12 cellular contexts compared by ENCODE assay signal in the genomic region with DNA sequence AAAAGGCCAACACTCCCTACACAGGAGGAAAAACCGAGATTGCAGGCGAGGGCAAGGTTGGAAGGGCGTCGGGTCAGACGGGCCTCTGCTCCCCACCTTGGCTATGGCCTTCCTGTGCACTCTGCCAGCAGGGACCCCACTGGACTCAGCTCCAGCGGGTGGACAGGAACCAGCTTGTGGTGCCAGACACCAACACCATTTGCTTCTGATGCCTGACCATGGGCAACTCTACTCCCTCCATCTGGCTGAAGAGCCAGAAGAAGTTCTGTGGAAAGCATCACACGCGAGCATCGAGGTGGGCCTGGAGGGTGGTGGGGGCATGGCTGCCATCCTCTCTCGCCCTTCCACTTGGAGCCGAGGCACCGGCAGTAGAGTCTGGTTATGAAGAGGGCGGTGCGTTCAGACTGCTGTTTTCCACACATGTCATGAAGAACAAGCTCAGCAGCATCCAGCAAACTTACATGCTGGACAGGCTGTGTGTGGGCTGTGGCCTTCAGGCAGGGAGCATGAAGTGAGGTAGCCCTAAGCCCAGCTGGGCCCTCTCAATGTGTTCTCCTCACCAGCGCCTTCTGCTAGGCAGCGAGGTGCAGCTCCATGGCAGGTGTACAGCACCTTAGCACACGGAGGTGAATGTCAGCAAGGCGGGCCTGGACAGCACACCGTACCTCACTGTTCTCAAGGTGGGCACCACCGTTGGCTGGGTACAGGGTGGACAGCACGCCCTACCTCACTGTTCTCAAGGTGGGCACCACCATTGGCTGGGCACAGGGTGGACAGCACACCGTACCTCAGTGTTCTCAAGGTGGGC. TPM values are rescaled to one million over a fixed set of nuclear protein-coding genes. Genes with fewer than 3 reads are reported as not detected.
DNase-seq lines count a peak whose midpoint lies in the region; ATAC-seq and TF ChIP-seq lines count a peak whose summit lies in the region.
"Had no signal": no experiment of that assay in that cellular context is flagged by ENCODE, and none has a peak within 500 bp of the region (broad histone marks: within the 10 kb centered on the region; RNA-seq: fewer than 3 reads in every experiment).

No MANE protein-coding gene starts in this region.

- H3K4me3 Mint-ChIP-seq in activated naive CD8-positive, alpha-beta T cell treated with anti-CD3 and anti-CD28 coated beads, Interleukin-2, amount 10 ng/mL, durations not matched to agents 7 days and 5 days: no peak overlapping the region
- no peak overlapping the region for H3K4me3 Mint-ChIP-seq in activated naive CD8-positive, alpha-beta T cell treated with anti-CD3 and anti-CD28 coated beads for 36 hours
- no peak overlapping the region for H3K4me3 Mint-ChIP-seq in naive thymus-derived CD4-positive, alpha-beta T cell
- no peak overlapping the region for H3K4me3 Mint-ChIP-seq in T-helper 2 cell treated with Interferon-gamma antibody and Interleukin-4, amounts not matched to agents 5 μg/mL and 100 μg/mL, for 36 hours
- H3K4me3 Mint-ChIP-seq: B cell; CD4-positive, alpha-beta memory T cell had no signal

- H3K27ac Mint-ChIP-seq in activated naive CD8-positive, alpha-beta T cell treated with anti-CD3 and anti-CD28 coated beads, Interleukin-2, amount 10 ng/mL, durations not matched to agents 7 days and 5 days: no peak overlapping the region
- no peak overlapping the region for H3K27ac Mint-ChIP-seq in activated naive CD8-positive, alpha-beta T cell treated with anti-CD3 and anti-CD28 coated beads for 36 hours
- no peak overlapping the region for H3K27ac Mint-ChIP-seq in naive thymus-derived CD4-positive, alpha-beta T cell
- no peak overlapping the region for H3K27ac Mint-ChIP-seq in T-helper 2 cell treated with Interferon-gamma antibody and Interleukin-4, amounts not matched to agents 5 μg/mL and 100 μg/mL, for 36 hours
- H3K27ac Mint-ChIP-seq: B cell; CD4-positive, alpha-beta memory T cell had no signal

- intact Hi-C loops in Panc1 (cut with micrococcal nuclease; ENCODE audit: unreplicated experiment) (no loop called here), breast epithelium (cut with DNase I; ENCODE audit: low total_unique reads) (no loop called here)
- intact Hi-C loops in naive thymus-derived CD4-positive, alpha-beta T cell (cut with micrococcal nuclease): loop anchor here in 1 of 2 donors (5.0 kb wide), 1 partner anchor 92 kb away; no protein-coding TSS in a partner anchor

- POLR2A ChIA-PET in activated naive CD8-positive, alpha-beta T cell treated with anti-CD3 and anti-CD28 coated beads, Interleukin-2, amount 10 ng/mL, durations not matched to agents 7 days and 5 days (lab: Charles Lee): no interaction called here
- POLR2A ChIA-PET in Panc1 (lab: Charles Lee): no interaction called here
- POLR2A ChIA-PET in naive thymus-derived CD4-positive, alpha-beta T cell (lab: Charles Lee): no interaction called here

- H3K36me3 Mint-ChIP-seq in activated naive CD8-positive, alpha-beta T cell treated with anti-CD3 and anti-CD28 coated beads, Interleukin-2, amount 10 ng/mL, durations not matched to agents 7 days and 5 days: no peaks in the 10 kb centered on the region
- peaks cover 3% of the 10 kb centered on the region for H3K36me3 Mint-ChIP-seq in activated naive CD8-positive, alpha-beta T cell treated with anti-CD3 and anti-CD28 coated beads for 36 hours
- H3K36me3 Mint-ChIP-seq in naive thymus-derived CD4-positive, alpha-beta T cell: no peaks in the 10 kb centered on the region
- no peaks in the 10 kb centered on the region for H3K36me3 Mint-ChIP-seq in T-helper 2 cell treated with Interferon-gamma antibody and Interleukin-4, amounts not matched to agents 5 μg/mL and 100 μg/mL, for 36 hours (ENCODE audit: low read depth)
- H3K36me3 Mint-ChIP-seq: CD4-positive, alpha-beta memory T cell had no signal

- H3K27ac ChIP-seq in Panc1 (ENCODE audit: low read length): no peak overlapping the region
- H3K27ac ChIP-seq in naive thymus-derived CD4-positive, alpha-beta T cell (ENCODE audit: low read depth, low read length): no peak overlapping the region
- no peak overlapping the region for H3K27ac ChIP-seq in breast epithelium
- H3K27ac ChIP-seq: SJCRH30 had no signal

- no peaks in the 10 kb centered on the region for H3K36me3 ChIP-seq in Panc1 (ENCODE audit: control insufficient read depth, insufficient read depth, low read length)
- no peaks in the 10 kb centered on the region for H3K36me3 ChIP-seq in naive thymus-derived CD4-positive, alpha-beta T cell (ENCODE audit: control insufficient read depth in 2 of 3, insufficient read depth in 3 of 3, low read length in 3 of 3)
- H3K36me3 ChIP-seq in breast epithelium: no peaks in the 10 kb centered on the region
- H3K36me3 ChIP-seq: SJCRH30 had no signal

- H3K9me3 ChIP-seq in Panc1 (ENCODE audit: control insufficient read depth, insufficient read depth, low read depth, low read length): no peaks in the 10 kb centered on the region
- H3K9me3 ChIP-seq in naive thymus-derived CD4-positive, alpha-beta T cell (ENCODE audit: control insufficient read depth in 2 of 3, low read length in 3 of 3): no peaks in the 10 kb centered on the region
- H3K9me3 ChIP-seq in breast epithelium: no peaks in the 10 kb centered on the region
- H3K9me3 ChIP-seq: SJCRH30 had no signal

- H3K4me1 ChIP-seq in Panc1 (ENCODE audit: control insufficient read depth, insufficient read depth, low read length) (no peaks in the 10 kb centered on the region), breast epithelium (no peaks in the 10 kb centered on the region)
- H3K4me1 ChIP-seq in naive thymus-derived CD4-positive, alpha-beta T cell (ENCODE audit: control insufficient read depth in 2 of 2, insufficient read depth in 2 of 2, low read length in 2 of 2): no peaks in the 10 kb centered on the region
- H3K4me1 ChIP-seq: SJCRH30 had no signal

- in situ Hi-C loops in Panc1 (cut with HindIII; ENCODE audit: low pct_unique_long_range_greater_than_20kb, low sequenced_read_pairs): no loop called here

- CTCF ChIA-PET in Panc1 (lab: Charles Lee): interaction anchor here (0.9 kb wide), 1 partner anchor 14 kb away, joined by 9 read pairs; no protein-coding TSS in a partner anchor
- CTCF ChIA-PET in naive thymus-derived CD4-positive, alpha-beta T cell (lab: Charles Lee): no interaction called here

- no peak for TF ChIP-seq CTCF in Panc1 (IDR thresholded peaks at IDR 0.05)
- TF ChIP-seq CTCF in breast epithelium (IDR thresholded peaks at IDR 0.05): no peak

- no peaks in the 10 kb centered on the region for H3K27me3 ChIP-seq in Panc1 (ENCODE audit: control insufficient read depth, insufficient read depth, low read length)
- H3K27me3 ChIP-seq in naive thymus-derived CD4-positive, alpha-beta T cell (ENCODE audit: control insufficient read depth in 2 of 2, insufficient read depth in 2 of 2, low read length in 2 of 2): no peaks in the 10 kb centered on the region
- no peaks in the 10 kb centered on the region for H3K27me3 ChIP-seq in breast epithelium
- H3K27me3 ChIP-seq: SJCRH30 had no signal

- ATAC-seq in activated naive CD8-positive, alpha-beta T cell treated with anti-CD3 and anti-CD28 coated beads, Interleukin-2, amount 10 ng/mL, durations not matched to agents 7 days and 5 days (ENCODE audit: low read depth): peak; percentile 21
- ATAC-seq in Panc1: peak; percentile 71
- ATAC-seq in naive thymus-derived CD4-positive, alpha-beta T cell: peak; percentile 32

- peaks cover 10% of the 10 kb centered on the region for H3K9me3 Mint-ChIP-seq in activated naive CD8-positive, alpha-beta T cell treated with anti-CD3 and anti-CD28 coated beads, Interleukin-2, amount 10 ng/mL, durations not matched to agents 7 days and 5 days
- peaks cover 7% of the 10 kb centered on the region for H3K9me3 Mint-ChIP-seq in activated naive CD8-positive, alpha-beta T cell treated with anti-CD3 and anti-CD28 coated beads for 36 hours
- H3K9me3 Mint-ChIP-seq in naive thymus-derived CD4-positive, alpha-beta T cell: peaks cover 0 to 25% (median 3%) of the 10 kb centered on the region in 11 donors
- H3K9me3 Mint-ChIP-seq in T-helper 2 cell treated with Interferon-gamma antibody and Interleukin-4, amounts not matched to agents 5 μg/mL and 100 μg/mL, for 36 hours: peaks cover 15% of the 10 kb centered on the region

- H3K4me3 ChIP-seq in Panc1 (ENCODE audit: low read depth in 2 of 2, low read length in 2 of 2) (no peak overlapping the region), breast epithelium (no peak overlapping the region)
- no peak overlapping the region for H3K4me3 ChIP-seq in naive thymus-derived CD4-positive, alpha-beta T cell (ENCODE audit: low read length)
- H3K4me3 ChIP-seq: SJCRH30 had no signal

- no peak for DNase-seq in activated naive CD8-positive, alpha-beta T cell treated with anti-CD3 and anti-CD28 coated beads, Interleukin-2, amount 10 ng/mL, durations not matched to agents 7 days and 5 days
- no peak for DNase-seq in activated naive CD8-positive, alpha-beta T cell treated with anti-CD3 and anti-CD28 coated beads for 36 hours
- no peak for DNase-seq in Panc1 (ENCODE audit: low read depth, low spot score)
- no peak for DNase-seq in naive thymus-derived CD4-positive, alpha-beta T cell
- no peak for DNase-seq in T-helper 2 cell treated with Interferon-gamma antibody and Interleukin-4, amounts not matched to agents 5 μg/mL and 100 μg/mL, for 36 hours (ENCODE audit: low spot score)
- DNase-seq in breast epithelium (ENCODE audit: low spot score in 2 of 2): no peak
- no peak for DNase-seq in NK-92 treated with Interleukin-12 subunit alpha and Interleukin-12 subunit beta, amount 100 ng/mL, for 24 hours (lab: John Stamatoyannopoulos, UW)
- DNase-seq: ACHN; CD4-positive, alpha-beta memory T cell; NCI-H1105 treated with DMSO at 0.1 percent for 48 hours had no signal

- no peak for TF ChIP-seq POLR2A in breast epithelium (IDR thresholded peaks at IDR 0.05)

- no TSS peak for BruUV-seq in Panc1 (replicated peaks; lab: Mats Ljungman, UMichigan)

- H3K27me3 Mint-ChIP-seq in activated naive CD8-positive, alpha-beta T cell treated with anti-CD3 and anti-CD28 coated beads, Interleukin-2, amount 10 ng/mL, durations not matched to agents 7 days and 5 days: no peaks in the 10 kb centered on the region
- no peaks in the 10 kb centered on the region for H3K27me3 Mint-ChIP-seq in activated naive CD8-positive, alpha-beta T cell treated with anti-CD3 and anti-CD28 coated beads for 36 hours
- H3K27me3 Mint-ChIP-seq in naive thymus-derived CD4-positive, alpha-beta T cell: no peaks in the 10 kb centered on the region
- H3K27me3 Mint-ChIP-seq in T-helper 2 cell treated with Interferon-gamma antibody and Interleukin-4, amounts not matched to agents 5 μg/mL and 100 μg/mL, for 36 hours (ENCODE audit: low read depth): no peaks in the 10 kb centered on the region
- H3K27me3 Mint-ChIP-seq: B cell; CD4-positive, alpha-beta memory T cell had no signal

- no peaks in the 10 kb centered on the region for H3K4me1 Mint-ChIP-seq in activated naive CD8-positive, alpha-beta T cell treated with anti-CD3 and anti-CD28 coated beads, Interleukin-2, amount 10 ng/mL, durations not matched to agents 7 days and 5 days
- H3K4me1 Mint-ChIP-seq in activated naive CD8-positive, alpha-beta T cell treated with anti-CD3 and anti-CD28 coated beads for 36 hours: no peaks in the 10 kb centered on the region
- peaks cover 0 to 3% (median 0%) of the 10 kb centered on the region in 7 donors for H3K4me1 Mint-ChIP-seq in naive thymus-derived CD4-positive, alpha-beta T cell
- H3K4me1 Mint-ChIP-seq in T-helper 2 cell treated with Interferon-gamma antibody and Interleukin-4, amounts not matched to agents 5 μg/mL and 100 μg/mL, for 36 hours (ENCODE audit: low read depth): no peaks in the 10 kb centered on the region
- H3K4me1 Mint-ChIP-seq: B cell had no signal

RNA-seq across cellular contexts. Expression of a gene that starts 15.6 kb away (rescaled TPM):
- total RNA-seq in activated naive CD8-positive, alpha-beta T cell treated with anti-CD3 and anti-CD28 coated beads, Interleukin-2, amount 10 ng/mL, durations not matched to agents 7 days and 5 days: 10 to 100 TPM; 12.8 to 14.1 TPM
- total RNA-seq in activated naive CD8-positive, alpha-beta T cell treated with anti-CD3 and anti-CD28 coated beads for 36 hours: 10 to 100 TPM in 1 of 2 experiments, 1 to 10 TPM in 1; 9.6 to 10.2 TPM
- total RNA-seq in Panc1 (2021; ENCODE audit: unreplicated experiment) (13.9 TPM), breast epithelium (10 to 100 TPM in 2 of 3 donors, 1 to 10 TPM in 1; 5.9 to 11.7 (median 11.5) TPM)
- polyA plus RNA-seq in Panc1 (2012; ENCODE audit: insufficient read length): 6.7 TPM
- total RNA-seq in naive thymus-derived CD4-positive, alpha-beta T cell: 10 to 100 TPM in 3 of 5 experiments, 1 to 10 TPM in 2; 7.9 to 15.8 (median 11.5) TPM
- 10 to 100 TPM; 15.9 to 22.6 TPM for polyA plus RNA-seq in naive thymus-derived CD4-positive, alpha-beta T cell

RNA-seq across cellular contexts. Expression of a gene that starts 41.2 kb away (rescaled TPM):
- total RNA-seq in activated naive CD8-positive, alpha-beta T cell treated with anti-CD3 and anti-CD28 coated beads, Interleukin-2, amount 10 ng/mL, durations not matched to agents 7 days and 5 days: 1 to 10 TPM; 1.5 to 1.6 TPM
- 1 to 10 TPM; 5.5 to 5.9 TPM for total RNA-seq in activated naive CD8-positive, alpha-beta T cell treated with anti-CD3 and anti-CD28 coated beads for 36 hours
- 6.4 TPM for total RNA-seq in Panc1 (2021; ENCODE audit: unreplicated experiment)
- 2.6 TPM for polyA plus RNA-seq in Panc1 (2012; ENCODE audit: insufficient read length)
- total RNA-seq in naive thymus-derived CD4-positive, alpha-beta T cell: 1 to 10 TPM in 3 of 5 experiments, under 1 TPM in 2; 0.56 to 4.0 (median 1.1) TPM
- polyA plus RNA-seq in naive thymus-derived CD4-positive, alpha-beta T cell: 1 to 10 TPM; 1.6 to 2.6 TPM
- 1 to 10 TPM; 2.1 to 8.0 (median 4.9) TPM for total RNA-seq in breast epithelium

RNA-seq across cellular contexts. Expression of a gene that starts 52.0 kb away (rescaled TPM):
- total RNA-seq in activated naive CD8-positive, alpha-beta T cell treated with anti-CD3 and anti-CD28 coated beads, Interleukin-2, amount 10 ng/mL, durations not matched to agents 7 days and 5 days: 10 to 100 TPM; 28.6 to 29.0 TPM
- total RNA-seq in activated naive CD8-positive, alpha-beta T cell treated with anti-CD3 and anti-CD28 coated beads for 36 hours: 10 to 100 TPM; 20.7 to 21.5 TPM
- 18.6 TPM for total RNA-seq in Panc1 (2021; ENCODE audit: unreplicated experiment)
- 4.2 TPM for polyA plus RNA-seq in Panc1 (2012; ENCODE audit: insufficient read length)
- 10 to 100 TPM; 17.1 to 26.7 (median 23.3) TPM for total RNA-seq in naive thymus-derived CD4-positive, alpha-beta T cell
- 10 to 100 TPM in 1 of 2 donors, 1 to 10 TPM in 1; 8.3 to 10.5 TPM for polyA plus RNA-seq in naive thymus-derived CD4-positive, alpha-beta T cell
- total RNA-seq in breast epithelium: 10 to 100 TPM; 16.8 to 54.2 (median 46.5) TPM

Comparison
In these comparisons a context has a peak if more than half of its experiments do, and no peak if none do; other contexts are left out.
1. ATAC-seq: peak in every context shown above with its lines; median percentile 71 in Panc1; 32 in naive thymus-derived CD4-positive, alpha-beta T cell; 21 in activated naive CD8-positive, alpha-beta T cell treated with anti-CD3 and anti-CD28 coated beads, Interleukin-2, amount 10 ng/mL, durations not matched to agents 7 days and 5 days.